Comparison of ENCODE assay signal across 8 cellular contexts in genomic region chr2:221374234-221374633, GRCh38.
"Had no signal": no experiment of that assay in that cellular context is flagged by ENCODE, and none has a peak within 500 bp of the region (broad histone marks: within the 10 kb centered on the region; RNA-seq: fewer than 3 reads in every experiment).

No MANE protein-coding gene starts in this region.

- H3K4me3 ChIP-seq: GM12878 had no signal

- FAIRE-seq: G401.6, GM12878, GM12891, GM12892, GM18507, GM19239 had no signal

- ATAC-seq: GM12878 had no signal

- DNase-seq: GDM1, GF-D8 had no signal
